ENCODE assay signal across 19 cellular contexts in the genomic region with DNA sequence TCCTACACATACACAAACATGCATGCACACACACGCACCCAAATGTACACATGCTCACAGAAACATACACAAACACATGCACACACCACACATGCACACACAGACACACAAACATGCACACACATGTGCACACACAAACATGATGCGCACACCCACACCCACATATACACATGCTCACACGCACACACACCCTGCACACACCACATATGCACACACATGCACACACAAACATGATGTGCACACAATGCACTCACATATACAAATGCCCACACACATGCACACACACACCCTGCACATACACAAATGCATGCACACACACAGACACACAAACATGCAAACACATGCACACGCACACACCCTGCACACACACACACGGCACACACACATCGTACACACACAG. TPM values are rescaled to one million over a fixed set of nuclear protein-coding genes. Genes with fewer than 3 reads are reported as not detected.
A peak's percentile ranks its signal among the peaks of the same experiment; 100 is the strongest.
DNase-seq lines count a peak whose midpoint lies in the region; ATAC-seq, FAIRE-seq and TF ChIP-seq lines count a peak whose summit lies in the region.
"Had no signal": no experiment of that assay in that cellular context is flagged by ENCODE, and none has a peak within 500 bp of the region (broad histone marks: within the 10 kb centered on the region; RNA-seq: fewer than 3 reads in every experiment).

No MANE protein-coding gene starts in this region.

- intact Hi-C loops in Caco-2 (cut with micrococcal nuclease; ENCODE audit: unreplicated experiment): no loop called here
- intact Hi-C loops in IMR-90 (cut with micrococcal nuclease): no loop called here

- no peaks in the 10 kb centered on the region for H4K20me1 ChIP-seq in IMR-90 (ENCODE audit: insufficient read depth, low read length)
- H4K20me1 ChIP-seq: BLaER1 treated with 17β-estradiol and CSF1 and Interleukin-3, amounts not matched to agents 10 nM and 100 nM had no signal

- no peak overlapping the region for H3K9ac ChIP-seq in IMR-90 (ENCODE audit: low read depth, low read length)
- H3K9ac ChIP-seq: BLaER1 treated with 17β-estradiol and CSF1 and Interleukin-3, amounts not matched to agents 10 nM and 100 nM had no signal

- no peak for DNase-seq in Caco-2
- DNase-seq in IMR-90: no peak
- no peak for DNase-seq in bronchial epithelial cell (ENCODE audit: low read depth)
- DNase-seq in NOMO-1 (lab: John Stamatoyannopoulos, UW; ENCODE audit: unreplicated experiment in 2 of 2): no peak
- DNase-seq in activated CD4-positive, alpha-beta memory T cell treated with anti-CD3 and anti-CD28 coated beads, Interleukin-2, amount 10 ng/mL, durations not matched to agents 7 days and 5 days: no peak
- no peak for DNase-seq in iPS-NIHi7 (ENCODE audit: extremely low spot score)
- DNase-seq: DMS53, H7, Karpas-422, NCI-H1092 treated with DMSO at 0.1 percent for 48 hours, NCI-H146, NCI-H2081, NCI-H446 treated with DMSO at 0.1 percent for 48 hours, SHP77 had no signal

- H3K4me1 ChIP-seq in Caco-2: peaks cover 45% of the 10 kb centered on the region
- H3K4me1 ChIP-seq in IMR-90 (ENCODE audit: control insufficient read depth, insufficient read depth, low read length): no peaks in the 10 kb centered on the region

- no peaks in the 10 kb centered on the region for H3K27me3 Mint-ChIP-seq in Caco-2 (ENCODE audit: insufficient read depth, unreplicated experiment)
- H3K27me3 Mint-ChIP-seq in nephron (ENCODE audit: low read depth): peaks cover 15% of the 10 kb centered on the region
- H3K27me3 Mint-ChIP-seq in activated CD4-positive, alpha-beta memory T cell treated with anti-CD3 and anti-CD28 coated beads, Interleukin-2, amount 10 ng/mL, durations not matched to agents 7 days and 5 days: peaks cover 4% of the 10 kb centered on the region

- H3K18ac ChIP-seq in IMR-90 (ENCODE audit: low read depth, low read length): no peak overlapping the region

- H3K27ac Mint-ChIP-seq in Caco-2 (ENCODE audit: unreplicated experiment) (peak overlapping the region; percentile 5), nephron (peak overlapping the region; percentile 91 to 94 (median 92))
- no peak overlapping the region for H3K27ac Mint-ChIP-seq in activated CD4-positive, alpha-beta memory T cell treated with anti-CD3 and anti-CD28 coated beads, Interleukin-2, amount 10 ng/mL, durations not matched to agents 7 days and 5 days
- H3K27ac Mint-ChIP-seq: CD8-positive, alpha-beta T cell had no signal

- H3K4me3 Mint-ChIP-seq in Caco-2 (ENCODE audit: unreplicated experiment) (no peak overlapping the region), nephron (no peak overlapping the region)
- H3K4me3 Mint-ChIP-seq in activated CD4-positive, alpha-beta memory T cell treated with anti-CD3 and anti-CD28 coated beads, Interleukin-2, amount 10 ng/mL, durations not matched to agents 7 days and 5 days: no peak overlapping the region
- H3K4me3 Mint-ChIP-seq: CD8-positive, alpha-beta T cell had no signal

- CTCF ChIA-PET in Caco-2 (lab: Charles Lee): no interaction called here
- CTCF ChIA-PET in IMR-90 (lab: Yijun Ruan, JAX): no interaction called here
- CTCF ChIA-PET in activated CD4-positive, alpha-beta memory T cell treated with anti-CD3 and anti-CD28 coated beads, Interleukin-2, amount 10 ng/mL, durations not matched to agents 7 days and 5 days (lab: Charles Lee): interaction anchor here (0.6 kb wide), 1 partner anchor 11 kb away, joined by 3 read pairs; no protein-coding TSS in a partner anchor

- H3K36me3 ChIP-seq in Caco-2 (ENCODE audit: control insufficient read depth, insufficient read depth, low read length) (no peaks in the 10 kb centered on the region), IMR-90 (ENCODE audit: control insufficient read depth, insufficient read depth, low read length) (no peaks in the 10 kb centered on the region), bronchial epithelial cell (ENCODE audit: control insufficient read depth, insufficient read depth, low read length) (no peaks in the 10 kb centered on the region)
- H3K36me3 ChIP-seq: BLaER1 treated with 17β-estradiol and CSF1 and Interleukin-3, amounts not matched to agents 10 nM and 100 nM had no signal

- H2BK120ac ChIP-seq in IMR-90 (ENCODE audit: low read depth, low read length): no peak overlapping the region

- H3K79me1 ChIP-seq in IMR-90 (ENCODE audit: low read depth in 1 of 2, low read length in 2 of 2): no peaks in the 10 kb centered on the region

- ATAC-seq in IMR-90 (ENCODE audit: low read depth) (no peak), HG03442 (IDR thresholded peaks at IDR 0.05; ENCODE audit: unreplicated experiment) (no peak)
- ATAC-seq: CD8-positive, alpha-beta T cell had no signal

- H2AFZ ChIP-seq in IMR-90 (replicated peaks; ENCODE audit: low read length, poor library complexity): peak overlapping the region; percentile 64

- H3K9me1 ChIP-seq in IMR-90 (ENCODE audit: insufficient read depth, low read length): peaks cover 6% of the 10 kb centered on the region

- POLR2A ChIA-PET in Caco-2 (lab: Charles Lee): no interaction called here
- POLR2A ChIA-PET in IMR-90 (lab: Charles Lee; ENCODE audit: unreplicated experiment): no interaction called here
- POLR2A ChIA-PET in activated CD4-positive, alpha-beta memory T cell treated with anti-CD3 and anti-CD28 coated beads, Interleukin-2, amount 10 ng/mL, durations not matched to agents 7 days and 5 days (lab: Charles Lee): interaction anchor here (2.4 kb wide), 1 partner anchor 8 kb away, joined by 18 read pairs; the partner anchor contains the start of gene IER5L

- H3K9me3 ChIP-seq in Caco-2 (no peaks in the 10 kb centered on the region; the same call in 1 of the 2 replicates), IMR-90 (ENCODE audit: control insufficient read depth, insufficient read depth, low read length) (peaks cover 3% of the 10 kb centered on the region; the same call in 1 of the 2 replicates)

- H3K4me1 Mint-ChIP-seq in Caco-2 (ENCODE audit: low read depth, unreplicated experiment) (peaks cover 29% of the 10 kb centered on the region), nephron (peaks cover 53% of the 10 kb centered on the region)
- H3K4me1 Mint-ChIP-seq in activated CD4-positive, alpha-beta memory T cell treated with anti-CD3 and anti-CD28 coated beads, Interleukin-2, amount 10 ng/mL, durations not matched to agents 7 days and 5 days: peaks cover 30% of the 10 kb centered on the region

- no peak overlapping the region for H3K56ac ChIP-seq in IMR-90 (ENCODE audit: extremely low read depth, insufficient read depth, low read length)

- WGBS in IMR-90 (ENCODE audit: extremely low coverage in 2 of 2, insufficient read length in 1 of 2), 2 experiments: 94% methylated on average over 2 of the region's 6 CpGs; no CpG with 5 or more reads in 1 of the 2 experiments

- no peak for TF ChIP-seq CTCF in Caco-2 (IDR thresholded peaks at IDR 0.05; ENCODE audit: insufficient read depth in 1 of 2, low read depth in 1 of 2, low read length in 1 of 2, severe bottlenecking in 1 of 2, unreplicated experiment in 1 of 2)
- no peak for TF ChIP-seq CTCF in IMR-90 (conservative IDR thresholded peaks at IDR 0.05; ENCODE audit: low read depth, low read length)
- TF ChIP-seq CTCF in bronchial epithelial cell (IDR thresholded peaks at IDR 0.05; ENCODE audit: insufficient read depth, low read length, severe bottlenecking): no peak
- TF ChIP-seq CTCF in nephron (IDR thresholded peaks at IDR 0.05; ENCODE audit: unreplicated experiment in 3 of 3): no peak

- peak overlapping the region; percentile 37; the same call in 1 of the 2 replicates for H2AK5ac ChIP-seq in IMR-90 (ENCODE audit: low read depth, low read length)

- no peak for TF ChIP-seq RAD21 in IMR-90 (IDR thresholded peaks at IDR 0.05; ENCODE audit: low read length)

- TF ChIP-seq POLR2A in IMR-90 (IDR thresholded peaks at IDR 0.05; ENCODE audit: low read depth, low read length): no peak

- no peak overlapping the region for H2AK9ac ChIP-seq in IMR-90 (replicated peaks; ENCODE audit: low read depth, low read length, poor library complexity)

- FAIRE-seq in bronchial epithelial cell (lab: Jason Lieb, UNC): peak; percentile 73

- 0 out of 2 replicates have a peak overlapping the region, but pooled peaks have one; percentile 16 for H3K23ac ChIP-seq in IMR-90 (ENCODE audit: low read depth, low read length)

- no peak overlapping the region for H3K4me2 ChIP-seq in IMR-90 (ENCODE audit: low read depth, low read length)

- H3K14ac ChIP-seq in IMR-90 (replicated peaks; ENCODE audit: low read depth, low read length): no peak overlapping the region

- no peaks in the 10 kb centered on the region for H3K9me3 Mint-ChIP-seq in Caco-2 (ENCODE audit: unreplicated experiment)
- no peaks in the 10 kb centered on the region for H3K9me3 Mint-ChIP-seq in nephron
- H3K9me3 Mint-ChIP-seq in activated CD4-positive, alpha-beta memory T cell treated with anti-CD3 and anti-CD28 coated beads, Interleukin-2, amount 10 ng/mL, durations not matched to agents 7 days and 5 days: peaks cover 2% of the 10 kb centered on the region
- H3K9me3 Mint-ChIP-seq: CD8-positive, alpha-beta T cell had no signal

- dilution Hi-C loops in IMR-90 (cut with HindIII; ENCODE audit: low sequenced_read_pairs, unreplicated experiment): no loop called here

- H3K27me3 ChIP-seq in Caco-2 (replicated peaks; ENCODE audit: control insufficient read depth, insufficient read depth, low read length): no peaks in the 10 kb centered on the region
- H3K27me3 ChIP-seq in IMR-90 (ENCODE audit: control insufficient read depth, insufficient read depth, low read length): no peaks in the 10 kb centered on the region
- no peaks in the 10 kb centered on the region for H3K27me3 ChIP-seq in bronchial epithelial cell (ENCODE audit: control insufficient read depth, insufficient read depth, low read length)
- H3K27me3 ChIP-seq: BLaER1 treated with 17β-estradiol and CSF1 and Interleukin-3, amounts not matched to agents 10 nM and 100 nM had no signal

- in situ Hi-C loops in IMR-90 (cut with MboI; ENCODE audit: low sequenced_read_pairs): no loop called here

- H4K8ac ChIP-seq in IMR-90 (ENCODE audit: low read depth in 2 of 2, low read length in 2 of 2): no peak overlapping the region

- H4K5ac ChIP-seq in IMR-90 (ENCODE audit: low read depth, low read length): no peak overlapping the region

- no peak overlapping the region for H4K91ac ChIP-seq in IMR-90 (ENCODE audit: insufficient read depth, low read depth, low read length)

- no peak overlapping the region for H2BK20ac ChIP-seq in IMR-90 (ENCODE audit: low read depth, low read length)

- no peak overlapping the region for H3K27ac ChIP-seq in IMR-90 (ENCODE audit: insufficient read depth, low read length)
- H3K27ac ChIP-seq: BLaER1 treated with 17β-estradiol and CSF1 and Interleukin-3, amounts not matched to agents 10 nM and 100 nM had no signal

- H3K36me3 Mint-ChIP-seq in Caco-2 (ENCODE audit: insufficient read depth, unreplicated experiment) (peaks cover 6% of the 10 kb centered on the region), nephron (ENCODE audit: low read depth) (no peaks in the 10 kb centered on the region)
- no peaks in the 10 kb centered on the region for H3K36me3 Mint-ChIP-seq in activated CD4-positive, alpha-beta memory T cell treated with anti-CD3 and anti-CD28 coated beads, Interleukin-2, amount 10 ng/mL, durations not matched to agents 7 days and 5 days (ENCODE audit: low read depth)
- H3K36me3 Mint-ChIP-seq: CD8-positive, alpha-beta T cell had no signal

- no peak overlapping the region; the same call in 1 of the 2 replicates for H3K4ac ChIP-seq in IMR-90 (ENCODE audit: low read depth, low read length)

- H2BK15ac ChIP-seq in IMR-90 (ENCODE audit: low read depth, low read length): no peak overlapping the region

- H3K4me3 ChIP-seq in Caco-2 (ENCODE audit: low read depth, low read length) (no peak overlapping the region), IMR-90 (ENCODE audit: insufficient read depth, low read depth, low read length) (no peak overlapping the region), bronchial epithelial cell (ENCODE audit: low read depth, low read length) (no peak overlapping the region)
- H3K4me3 ChIP-seq: BLaER1 treated with 17β-estradiol and CSF1 and Interleukin-3, amounts not matched to agents 10 nM and 100 nM; SK-N-MC had no signal

- BruUV-seq in Caco-2 (replicated peaks; lab: Mats Ljungman, UMichigan): no TSS peak
- no TSS peak for BruUV-seq in IMR-90 (replicated peaks; lab: Mats Ljungman, UMichigan)

- H2BK5ac ChIP-seq in IMR-90 (ENCODE audit: low read depth, low read length, poor library complexity, severe bottlenecking): peak overlapping the region; percentile 4

RNA-seq across cellular contexts. Expression of gene IER5L, which starts 7.3 kb away (rescaled TPM):
- total RNA-seq in Caco-2 (2022) (3.9 and 4.1 TPM in 2 replicates), IMR-90 (2012; rRNA removed) (12.5 and 14.4 TPM in 2 replicates), bronchial epithelial cell (15.7 and 19.5 TPM in 2 replicates)
- polyA plus RNA-seq in IMR-90 (2012; rRNA removed): 13.4 and 21.0 TPM in 2 replicates
- 12.4 and 35.8 TPM in 2 replicates for polyA plus RNA-seq in IMR-90 (2012; cell fraction: cytosol; rRNA removed)
- 13.1 and 28.4 TPM in 2 replicates for polyA plus RNA-seq in IMR-90 (2012; cell fraction: nucleus; rRNA removed; ENCODE audit: low replicate concordance)
- total RNA-seq in activated CD4-positive, alpha-beta memory T cell treated with anti-CD3 and anti-CD28 coated beads, Interleukin-2, amount 10 ng/mL, durations not matched to agents 7 days and 5 days: 1 to 10 TPM; 2.4 to 3.0 TPM
